In the genomic region with DNA sequence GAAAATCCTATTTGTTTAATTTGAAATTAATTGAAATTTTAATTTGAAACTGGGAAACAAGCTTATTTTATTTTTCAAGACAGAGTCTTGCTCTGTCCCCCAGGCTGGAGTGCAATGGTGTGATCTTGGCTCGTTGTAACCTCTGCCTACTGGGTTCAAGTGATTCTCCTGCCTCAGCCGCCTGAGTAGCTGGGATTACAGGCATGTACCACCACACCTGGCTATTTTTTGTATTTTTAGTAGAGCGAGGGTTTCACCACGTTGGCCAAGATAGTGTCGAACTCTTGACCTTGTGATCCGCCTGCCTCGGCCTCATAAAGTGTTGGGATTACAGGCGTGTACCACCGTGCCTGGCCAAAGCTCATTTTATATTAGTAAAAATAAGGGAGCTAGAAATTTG, we compare ENCODE assay signal across 9 cellular contexts. TPM values are rescaled to one million over a fixed set of nuclear protein-coding genes. Genes with fewer than 3 reads are reported as not detected.
DNase-seq lines count a peak whose midpoint lies in the region; ATAC-seq and TF ChIP-seq lines count a peak whose summit lies in the region.
"Had no signal": no experiment of that assay in that cellular context is flagged by ENCODE, and none has a peak within 500 bp of the region (broad histone marks: within the 10 kb centered on the region; RNA-seq: fewer than 3 reads in every experiment).

No MANE protein-coding gene starts in this region.

- H3K9ac ChIP-seq in skeletal muscle satellite cell (ENCODE audit: low read depth, low read length): peak overlapping the region; percentile 98

- peak overlapping the region; percentile 81 for H3K27ac Mint-ChIP-seq in activated CD4-positive, alpha-beta memory T cell treated with anti-CD3 and anti-CD28 coated beads for 36 hours

- DNase-seq in HAP-1 (ENCODE audit: low spot score in 2 of 2): no peak
- DNase-seq in activated CD4-positive, alpha-beta memory T cell treated with anti-CD3 and anti-CD28 coated beads for 36 hours: no peak
- no peak for DNase-seq in hepatocyte (ENCODE audit: low spot score)
- no peak for DNase-seq in AG08395 (ENCODE audit: low spot score)
- no peak for DNase-seq in NCI-H1930 (lab: John Stamatoyannopoulos, UW)
- DNase-seq in hippocampal formation (lab: John Stamatoyannopoulos, UW): no peak
- DNase-seq: NCI-H2029 treated with DMSO at 0.1 percent for 48 hours had no signal

- H3K36me3 ChIP-seq in HAP-1 (replicated peaks): peaks cover 90% of the 10 kb centered on the region
- H3K36me3 ChIP-seq in hepatocyte (replicated peaks; ENCODE audit: insufficient read depth, low read depth): no peaks in the 10 kb centered on the region
- peaks cover 83% of the 10 kb centered on the region for H3K36me3 ChIP-seq in skeletal muscle satellite cell (ENCODE audit: insufficient read depth, low read length)

- H3K9me3 Mint-ChIP-seq in activated CD4-positive, alpha-beta memory T cell treated with anti-CD3 and anti-CD28 coated beads for 36 hours: no peaks in the 10 kb centered on the region

- H3K4me3 ChIP-seq in HAP-1: peak overlapping the region; percentile 99
- H3K4me3 ChIP-seq in hepatocyte: peak overlapping the region; percentile 92
- H3K4me3 ChIP-seq in skeletal muscle satellite cell (ENCODE audit: low read length): peak overlapping the region; percentile 74

- H3K4me1 Mint-ChIP-seq in activated CD4-positive, alpha-beta memory T cell treated with anti-CD3 and anti-CD28 coated beads for 36 hours (ENCODE audit: low read depth): peaks cover 53% of the 10 kb centered on the region

- POLR2A ChIA-PET in activated CD4-positive, alpha-beta memory T cell treated with anti-CD3 and anti-CD28 coated beads for 36 hours (lab: Charles Lee): interaction anchor here (0.6 to 8.1 kb wide), 6 partner anchors 10 to 172 kb away, joined by 3 to 73 read pairs (median 4); no protein-coding TSS in a partner anchor

- 26% methylated on average over 9 of the region's 9 CpGs for WGBS in hepatocyte (ENCODE audit: low lambda C conversion rate, missing lambda C conversion rate)

- H2AFZ ChIP-seq in hepatocyte: no peak overlapping the region

- H3K27ac ChIP-seq in hepatocyte: peak overlapping the region; percentile 8

- peaks cover 87% of the 10 kb centered on the region for H4K20me1 ChIP-seq in hepatocyte (ENCODE audit: insufficient read depth, poor library complexity, severe bottlenecking)

- intact Hi-C loops in activated CD4-positive, alpha-beta memory T cell treated with anti-CD3 and anti-CD28 coated beads for 36 hours (cut with micrococcal nuclease): loop anchor here (10.0 kb wide), 2 partner anchors 386 to 576 kb away; a partner anchor contains a TSS

- H3K79me2 ChIP-seq in hepatocyte: peaks cover 91% of the 10 kb centered on the region

- peak overlapping the region; percentile 94 for H3K4me2 ChIP-seq in hepatocyte
- peak overlapping the region; percentile 85 for H3K4me2 ChIP-seq in skeletal muscle satellite cell (ENCODE audit: low read length)

- H3K27me3 ChIP-seq in HAP-1 (ENCODE audit: low read depth): no peaks in the 10 kb centered on the region
- H3K27me3 ChIP-seq in hepatocyte: no peaks in the 10 kb centered on the region
- H3K27me3 ChIP-seq in skeletal muscle satellite cell (ENCODE audit: control insufficient read depth, insufficient read depth, low read length): no peaks in the 10 kb centered on the region

- no peaks in the 10 kb centered on the region for H3K9me3 ChIP-seq in HAP-1
- H3K9me3 ChIP-seq in hepatocyte (ENCODE audit: low read depth): no peaks in the 10 kb centered on the region
- no peaks in the 10 kb centered on the region for H3K9me3 ChIP-seq in skeletal muscle satellite cell (replicated peaks; ENCODE audit: low read length)

- no peaks in the 10 kb centered on the region for H3K9me2 ChIP-seq in hepatocyte (replicated peaks; ENCODE audit: insufficient read depth)

- CTCF ChIA-PET in activated CD4-positive, alpha-beta memory T cell treated with anti-CD3 and anti-CD28 coated beads for 36 hours (lab: Charles Lee): interaction anchor here (0.8 to 2.8 kb wide), 5 partner anchors 13 to 175 kb away, joined by 3 to 12 read pairs (median 4); no protein-coding TSS in a partner anchor

- TF ChIP-seq CTCF in hepatocyte (IDR thresholded peaks at IDR 0.05; ENCODE audit: poor library complexity): no peak

- in situ Hi-C loops in HAP-1 (cut with MboI; ENCODE audit: low sequenced_read_pairs): no loop called here

- H3K27me3 Mint-ChIP-seq in activated CD4-positive, alpha-beta memory T cell treated with anti-CD3 and anti-CD28 coated beads for 36 hours: peaks cover 2% of the 10 kb centered on the region

- ATAC-seq in GM21737 (IDR thresholded peaks at IDR 0.05; ENCODE audit: unreplicated experiment): no peak

- peaks cover 90% of the 10 kb centered on the region for H3K36me3 Mint-ChIP-seq in activated CD4-positive, alpha-beta memory T cell treated with anti-CD3 and anti-CD28 coated beads for 36 hours

- H3K4me1 ChIP-seq in HAP-1: peaks cover 27% of the 10 kb centered on the region
- H3K4me1 ChIP-seq in hepatocyte (ENCODE audit: insufficient read depth): peaks cover 37% of the 10 kb centered on the region
- H3K4me1 ChIP-seq in skeletal muscle satellite cell (ENCODE audit: control insufficient read depth, insufficient read depth, low read length): peaks cover 50% of the 10 kb centered on the region

- H3K4me3 Mint-ChIP-seq in activated CD4-positive, alpha-beta memory T cell treated with anti-CD3 and anti-CD28 coated beads for 36 hours: peak overlapping the region; percentile 96

RNA-seq across cellular contexts. Expression of a gene that starts 4.2 kb away (rescaled TPM):
- 100 to 1,000 TPM; 390 to 392 TPM for total RNA-seq in activated CD4-positive, alpha-beta memory T cell treated with anti-CD3 and anti-CD28 coated beads for 36 hours
- total RNA-seq in hepatocyte: 115 and 135 TPM in 2 replicates
- 190 and 192 TPM in 2 replicates for polyA plus RNA-seq in hepatocyte
- 182 and 211 TPM in 2 replicates for total RNA-seq in skeletal muscle satellite cell (2012; rRNA removed)

RNA-seq across cellular contexts. Expression of a gene that starts 51.0 kb away (rescaled TPM):
- total RNA-seq in activated CD4-positive, alpha-beta memory T cell treated with anti-CD3 and anti-CD28 coated beads for 36 hours: 10 to 100 TPM; 25.8 to 27.5 TPM
- 37.9 and 39.1 TPM in 2 replicates for total RNA-seq in hepatocyte
- polyA plus RNA-seq in hepatocyte: 27.7 and 30.5 TPM in 2 replicates
- total RNA-seq in skeletal muscle satellite cell (2012; rRNA removed): 11.2 and 13.8 TPM in 2 replicates
